In genomic region chr2:168246483-168247340, GRCh38 we compare ENCODE assay signal across 8 cellular contexts. TPM values are rescaled to one million over a fixed set of nuclear protein-coding genes. Genes with fewer than 3 reads are reported as not detected.
DNase-seq lines count a peak whose midpoint lies in the region; ATAC-seq and TF ChIP-seq lines count a peak whose summit lies in the region.

No MANE protein-coding gene starts in this region.

- BruUV-seq in Panc1 (replicated peaks; lab: Mats Ljungman, UMichigan) = no TSS peak

- no peaks in the 10 kb centered on the region for H3K27me3 ChIP-seq in BLaER1
- H3K27me3 ChIP-seq in Panc1 (ENCODE audit: control insufficient read depth, insufficient read depth, low read length) = no peaks in the 10 kb centered on the region

- CTCF ChIA-PET in Panc1 (lab: Charles Lee) = no interaction called here

- H3K4me3 Mint-ChIP-seq in activated T-helper 2 cell treated with anti-CD3 and anti-CD28 coated beads, Interferon-gamma antibody, Interleukin-2, Interleukin-4, amounts not matched to agents 10 μg/mL and 5 μg/mL and 100 μg/mL, durations not matched to agents 14 hours and 24 hours and 36 hours (ENCODE audit: low read depth) = peak overlapping the region; percentile 93
- peak overlapping the region; percentile 90 to 99 (median 94) for H3K4me3 Mint-ChIP-seq in nephron

- no peaks in the 10 kb centered on the region for H3K27me3 Mint-ChIP-seq in activated T-helper 2 cell treated with anti-CD3 and anti-CD28 coated beads, Interferon-gamma antibody, Interleukin-2, Interleukin-4, amounts not matched to agents 10 μg/mL and 5 μg/mL and 100 μg/mL, durations not matched to agents 14 hours and 24 hours and 36 hours (ENCODE audit: low read depth)
- peaks cover 9% of the 10 kb centered on the region for H3K27me3 Mint-ChIP-seq in nephron (ENCODE audit: low read depth)

- peaks cover 29% of the 10 kb centered on the region for H4K20me1 ChIP-seq in BLaER1

- H3K27ac Mint-ChIP-seq in activated T-helper 2 cell treated with anti-CD3 and anti-CD28 coated beads, Interferon-gamma antibody, Interleukin-2, Interleukin-4, amounts not matched to agents 10 μg/mL and 5 μg/mL and 100 μg/mL, durations not matched to agents 14 hours and 24 hours and 36 hours = peak overlapping the region; percentile 94
- peak overlapping the region; percentile 77 to 99 (median 97) for H3K27ac Mint-ChIP-seq in nephron

- POLR2A ChIA-PET in Panc1 (lab: Charles Lee) = no interaction called here

- intact Hi-C loops in Panc1 (cut with micrococcal nuclease; ENCODE audit: unreplicated experiment) = no loop called here
- intact Hi-C loops in activated T-helper 2 cell treated with anti-CD3 and anti-CD28 coated beads, Interferon-gamma antibody, Interleukin-2, Interleukin-4, amounts not matched to agents 10 μg/mL and 5 μg/mL and 100 μg/mL, durations not matched to agents 14 hours and 24 hours and 36 hours (cut with micrococcal nuclease) = loop anchor here (1.0 to 10.0 kb wide), 5 partner anchors 35 to 858 kb away; partner anchors contain the start of gene CERS6

- H3K36me3 ChIP-seq in BLaER1 (peaks cover 8% of the 10 kb centered on the region), Panc1 (ENCODE audit: control insufficient read depth, insufficient read depth, low read length) (peaks cover 2% of the 10 kb centered on the region; the same call in 1 of the 2 replicates)

- DNase-seq in Panc1 (ENCODE audit: low read depth, low spot score) (no peak), fibroblast of pulmonary artery (ENCODE audit: low read depth) (peak; percentile 66)
- peak; percentile 83 for DNase-seq in activated T-helper 2 cell treated with anti-CD3 and anti-CD28 coated beads, Interferon-gamma antibody, Interleukin-2, Interleukin-4, amounts not matched to agents 10 μg/mL and 5 μg/mL and 100 μg/mL, durations not matched to agents 14 hours and 24 hours and 36 hours (ENCODE audit: low spot score)
- peak; percentile 75 for DNase-seq in stimulated activated naive CD8-positive, alpha-beta T cell treated with anti-CD3 and anti-CD28 coated beads, Interleukin-15, Interleukin-2, amounts not matched to agents 100 U/mL and 50 U/mL, for 24 hours

- peak overlapping the region; percentile 97 for H3K4me2 ChIP-seq in BLaER1

- TF ChIP-seq CTCF in Panc1 (IDR thresholded peaks at IDR 0.05) (peak; percentile 73), fibroblast of pulmonary artery (IDR thresholded peaks at IDR 0.05; ENCODE audit: low read length, missing control alignments) (no peak), nephron (IDR thresholded peaks at IDR 0.05; ENCODE audit: unreplicated experiment in 3 of 3) (peak in 1 of 3 experiments; percentile 33)

- in situ Hi-C loops in Panc1 (cut with HindIII; ENCODE audit: low pct_unique_long_range_greater_than_20kb, low sequenced_read_pairs) = no loop called here

- H3K36me3 Mint-ChIP-seq in activated T-helper 2 cell treated with anti-CD3 and anti-CD28 coated beads, Interferon-gamma antibody, Interleukin-2, Interleukin-4, amounts not matched to agents 10 μg/mL and 5 μg/mL and 100 μg/mL, durations not matched to agents 14 hours and 24 hours and 36 hours (ENCODE audit: low read depth) = peaks cover 15% of the 10 kb centered on the region
- H3K36me3 Mint-ChIP-seq in nephron (ENCODE audit: low read depth) = no peaks in the 10 kb centered on the region

- ATAC-seq in GM19043 (IDR thresholded peaks at IDR 0.05; ENCODE audit: low read depth, unreplicated experiment) (peak; percentile 54), HG03354 (IDR thresholded peaks at IDR 0.05; ENCODE audit: poor library complexity, severe bottlenecking, unreplicated experiment) (peak; percentile 67), Panc1 (peak; percentile 85)
- ATAC-seq in stimulated activated naive CD8-positive, alpha-beta T cell treated with anti-CD3 and anti-CD28 coated beads, Interleukin-15, Interleukin-2, amounts not matched to agents 100 U/mL and 50 U/mL, for 24 hours = peak; percentile 56

- H3K9me3 ChIP-seq in BLaER1 (peaks cover 9% of the 10 kb centered on the region; the same call in 1 of the 2 replicates), Panc1 (ENCODE audit: control insufficient read depth, insufficient read depth, low read depth, low read length) (no peaks in the 10 kb centered on the region)

- H3K4me3 ChIP-seq in BLaER1 (peak overlapping the region; percentile 88), Panc1 (ENCODE audit: low read depth in 2 of 2, low read length in 2 of 2) (peak overlapping the region; percentile 79 to 90), fibroblast of pulmonary artery (replicated peaks; ENCODE audit: low read depth, low read length) (peak overlapping the region; percentile 76)

- peak overlapping the region; percentile 94 for H3K9ac ChIP-seq in BLaER1

- H3K27ac ChIP-seq in BLaER1 (peak overlapping the region; percentile 92), Panc1 (ENCODE audit: low read length) (peak overlapping the region; percentile 68)

- H3K4me1 Mint-ChIP-seq in activated T-helper 2 cell treated with anti-CD3 and anti-CD28 coated beads, Interferon-gamma antibody, Interleukin-2, Interleukin-4, amounts not matched to agents 10 μg/mL and 5 μg/mL and 100 μg/mL, durations not matched to agents 14 hours and 24 hours and 36 hours (ENCODE audit: low read depth) = peaks cover 42% of the 10 kb centered on the region
- peaks cover 35% of the 10 kb centered on the region for H3K4me1 Mint-ChIP-seq in nephron

- no peaks in the 10 kb centered on the region for H3K9me3 Mint-ChIP-seq in activated T-helper 2 cell treated with anti-CD3 and anti-CD28 coated beads, Interferon-gamma antibody, Interleukin-2, Interleukin-4, amounts not matched to agents 10 μg/mL and 5 μg/mL and 100 μg/mL, durations not matched to agents 14 hours and 24 hours and 36 hours
- no peaks in the 10 kb centered on the region for H3K9me3 Mint-ChIP-seq in nephron

- H3K4me1 ChIP-seq in BLaER1 (peaks cover 56% of the 10 kb centered on the region), Panc1 (ENCODE audit: control insufficient read depth, insufficient read depth, low read length) (peaks cover 20% of the 10 kb centered on the region)

RNA-seq across cellular contexts. Expression of gene STK39, which starts 0.7 kb away (rescaled TPM):
- 14.0 TPM for total RNA-seq in Panc1 (2021; ENCODE audit: unreplicated experiment)
- polyA plus RNA-seq in Panc1 (2012; ENCODE audit: insufficient read length) = 8.8 TPM
- total RNA-seq in activated T-helper 2 cell treated with anti-CD3 and anti-CD28 coated beads, Interferon-gamma antibody, Interleukin-2, Interleukin-4, amounts not matched to agents 10 μg/mL and 5 μg/mL and 100 μg/mL, durations not matched to agents 14 hours and 24 hours and 36 hours = 46.0 and 46.3 TPM in 2 replicates
